ENCODE assay signal across 32 cellular contexts in genomic region chr7:124191713-124192112, GRCh38.
"Had no signal": no experiment of that assay in that cellular context is flagged by ENCODE, and none has a peak within 500 bp of the region (broad histone marks: within the 10 kb centered on the region; RNA-seq: fewer than 3 reads in every experiment).

No MANE protein-coding gene starts in this region.

- ATAC-seq: activated naive CD4-positive, alpha-beta T cell treated with anti-CD3 and anti-CD28 coated beads, Interleukin-2, amount 50 U/mL, for 72 hours; activated naive CD8-positive, alpha-beta T cell treated with anti-CD3 and anti-CD28 coated beads, Interleukin-2, amount 50 U/mL, for 24 hours; activated T-cell treated with anti-CD3 and anti-CD28 coated beads, Interleukin-2, amount 50 U/mL, for 4 hours; activated T-cell treated with anti-CD3 and anti-CD28 coated beads, Interleukin-2, amount 50 U/mL, for 72 hours; activated T-helper 17 cell treated with anti-CD3 and anti-CD28 coated beads, Interleukin-2, amount 50 U/mL, for 72 hours; body of pancreas had no signal

- H3K27ac ChIP-seq: adrenal gland, ascending aorta, body of pancreas, brain microvascular endothelial cell, breast epithelium, cardiac muscle cell had no signal

- DNase-seq: activated effector memory CD4-positive, alpha-beta T cell treated with anti-CD3 and anti-CD28 coated beads, Interleukin-2, amount 50 U/mL, for 16 hours; activated effector memory CD4-positive, alpha-beta T cell treated with Interleukin-2 at 50 U/mL for 16 hours; activated gamma-delta T cell; activated gamma-delta T cell treated with Interleukin-2 at 50 U/mL for 16 hours; activated naive CD4-positive, alpha-beta T cell; activated naive CD4-positive, alpha-beta T cell treated with anti-CD3 and anti-CD28 coated beads for 36 hours; activated naive CD4-positive, alpha-beta T cell treated with anti-CD3 and anti-CD28 coated beads, Interleukin-2, amount 10 ng/mL, durations not matched to agents 7 days and 5 days; activated naive CD4-positive, alpha-beta T cell treated with anti-CD3 and anti-CD28 coated beads, Interleukin-2, amount 50 U/mL, for 16 hours; activated naive CD4-positive, alpha-beta T cell treated with Interleukin-2 at 50 U/mL for 16 hours; activated naive CD8-positive, alpha-beta T cell treated with anti-CD3 and anti-CD28 coated beads for 36 hours; activated naive CD8-positive, alpha-beta T cell treated with anti-CD3 and anti-CD28 coated beads, Interleukin-2, amount 10 ng/mL, durations not matched to agents 7 days and 5 days; activated naive CD8-positive, alpha-beta T cell treated with anti-CD3 and anti-CD28 coated beads, Interleukin-2, amount 50 U/mL, for 24 hours; activated T-cell treated with anti-CD3 and anti-CD28 coated beads, Interleukin-2, amount 50 U/mL, for 1 hour; activated T-cell treated with anti-CD3 and anti-CD28 coated beads, Interleukin-2, amount 50 U/mL, for 24 hours; activated T-cell treated with anti-CD3 and anti-CD28 coated beads, Interleukin-2, amount 50 U/mL, for 4 hours; activated T-cell treated with anti-CD3 and anti-CD28 coated beads, Interleukin-2, amount 50 U/mL, for 48 hours; activated T-cell treated with anti-CD3 and anti-CD28 coated beads, Interleukin-2, amount 50 U/mL, for 72 hours; adrenal gland; amniotic stem cell; amygdala; anterior cingulate cortex; aorta; body of pancreas; brain microvascular endothelial cell; caudate nucleus; central memory CD4-positive, alpha-beta T cell; cerebellar nuclear complex had no signal

- H3K36me3 ChIP-seq: adrenal gland, ascending aorta, brain microvascular endothelial cell, breast epithelium, cardiac muscle cell had no signal

- H3K4me3 ChIP-seq: adrenal gland, ascending aorta, body of pancreas, breast epithelium, cardiac muscle cell had no signal

- H3K27me3 ChIP-seq: adrenal gland, ascending aorta, body of pancreas, brain microvascular endothelial cell, breast epithelium, cardiac muscle cell had no signal

- H3K4me1 ChIP-seq: adrenal gland, ascending aorta, body of pancreas, breast epithelium had no signal

- H3K9me3 ChIP-seq: adrenal gland, ascending aorta, body of pancreas, breast epithelium had no signal
